8 cellular contexts compared by ENCODE assay signal in genomic region chr12:120368789-120369475, GRCh38. TPM values are rescaled to one million over a fixed set of nuclear protein-coding genes. Genes with fewer than 3 reads are reported as not detected.
A peak's percentile ranks its signal among the peaks of the same experiment; 100 is the strongest.
DNase-seq lines count a peak whose midpoint lies in the region; ATAC-seq and TF ChIP-seq lines count a peak whose summit lies in the region.

MSI1 (minus strand) TSS chr12:120369164; CDS start chr12:120369091, 73 bp downstream.

- peak within 1 kb of the TSS; percentile 56 for H3K4me3 Mint-ChIP-seq in activated naive CD8-positive, alpha-beta T cell treated with anti-CD3 and anti-CD28 coated beads, Interleukin-2, amount 10 ng/mL, durations not matched to agents 7 days and 5 days

- H3K27me3 Mint-ChIP-seq in activated naive CD8-positive, alpha-beta T cell treated with anti-CD3 and anti-CD28 coated beads, Interleukin-2, amount 10 ng/mL, durations not matched to agents 7 days and 5 days, result peaks cover 71% of the 10 kb centered on the region

- H3K27ac Mint-ChIP-seq in activated naive CD8-positive, alpha-beta T cell treated with anti-CD3 and anti-CD28 coated beads, Interleukin-2, amount 10 ng/mL, durations not matched to agents 7 days and 5 days, result no peak within 1 kb of the TSS

- no peak for TF ChIP-seq POLR2A in stomach (IDR thresholded peaks at IDR 0.05)

- H3K4me1 Mint-ChIP-seq in activated naive CD8-positive, alpha-beta T cell treated with anti-CD3 and anti-CD28 coated beads, Interleukin-2, amount 10 ng/mL, durations not matched to agents 7 days and 5 days, result no peaks in the 10 kb centered on the region

- DNase-seq in NCI-H748 (lab: John Stamatoyannopoulos, UW; ENCODE audit: unreplicated experiment) (peak; percentile 58), NCI-H748 treated with DMSO at 0.1 percent for 48 hours (lab: John Stamatoyannopoulos, UW) (no peak), islet precursor cell (peak; percentile 76), stomach (no peak), NCI-H2029 treated with DMSO at 0.1 percent for 48 hours (lab: John Stamatoyannopoulos, UW) (no peak)
- peak; percentile 45 for DNase-seq in activated naive CD8-positive, alpha-beta T cell treated with anti-CD3 and anti-CD28 coated beads, Interleukin-2, amount 10 ng/mL, durations not matched to agents 7 days and 5 days

- H3K9me3 Mint-ChIP-seq in activated naive CD8-positive, alpha-beta T cell treated with anti-CD3 and anti-CD28 coated beads, Interleukin-2, amount 10 ng/mL, durations not matched to agents 7 days and 5 days, result no peaks in the 10 kb centered on the region

- POLR2A ChIA-PET in activated naive CD8-positive, alpha-beta T cell treated with anti-CD3 and anti-CD28 coated beads, Interleukin-2, amount 10 ng/mL, durations not matched to agents 7 days and 5 days (lab: Charles Lee), result no interaction called here

- peaks cover 7 to 73% (median 30%) of the 10 kb centered on the region in 3 donors for H3K27me3 ChIP-seq in stomach

- 0 to 1% (median 0%) methylated on average over 14 to 104 of the region's 108 CpGs for WGBS in stomach, 5 donors

- TF ChIP-seq CTCF in stomach (IDR thresholded peaks at IDR 0.05), result no peak

- H3K4me3 ChIP-seq in stomach, result peak within 1 kb of the TSS; percentile 63 to 73 (median 68)

- peaks cover 41 to 59% (median 52%) of the 10 kb centered on the region in 4 donors for H3K4me1 ChIP-seq in stomach

- ATAC-seq in activated naive CD8-positive, alpha-beta T cell treated with anti-CD3 and anti-CD28 coated beads, Interleukin-2, amount 10 ng/mL, durations not matched to agents 7 days and 5 days (ENCODE audit: low read depth), result peak; percentile 28
- ATAC-seq in HG03095 (IDR thresholded peaks at IDR 0.05; ENCODE audit: unreplicated experiment) (no peak), GM19351 (IDR thresholded peaks at IDR 0.05; ENCODE audit: unreplicated experiment) (no peak)

- TF ChIP-seq EP300 in stomach (IDR thresholded peaks at IDR 0.05), result no peak

- intact Hi-C loops in stomach (cut with DNase I; ENCODE audit: low total_unique reads), result no loop called here

- no peaks in the 10 kb centered on the region for H3K36me3 ChIP-seq in stomach

- peak within 1 kb of the TSS; percentile 66 to 80 (median 77) for H3K27ac ChIP-seq in stomach

- H3K9me3 ChIP-seq in stomach, result no peaks in the 10 kb centered on the region

- no peaks in the 10 kb centered on the region for H3K36me3 Mint-ChIP-seq in activated naive CD8-positive, alpha-beta T cell treated with anti-CD3 and anti-CD28 coated beads, Interleukin-2, amount 10 ng/mL, durations not matched to agents 7 days and 5 days

RNA-seq across cellular contexts. Expression of gene MSI1, which starts in this region (rescaled TPM):
- not detected for total RNA-seq in activated naive CD8-positive, alpha-beta T cell treated with anti-CD3 and anti-CD28 coated beads, Interleukin-2, amount 10 ng/mL, durations not matched to agents 7 days and 5 days
- total RNA-seq in stomach, result 1 to 10 TPM in 1 of 5 donors, under 1 TPM in 2, not detected in 2; 0.58 to 7.1 (median 0.92) TPM
- polyA plus RNA-seq in stomach, result 1 to 10 TPM in 2 of 3 donors, under 1 TPM in 1; 0.95 to 3.1 (median 2.3) TPM

Comparison
In these comparisons a context has a peak if more than half of its experiments do, and no peak if none do; other contexts are left out.
1. DNase-seq: peak in NCI-H748 (single experiment) and islet precursor cell (single experiment); none in NCI-H748 treated with DMSO at 0.1 percent for 48 hours (single experiment), stomach (single experiment) and NCI-H2029 treated with DMSO at 0.1 percent for 48 hours (single experiment).
2. Peak in DNase-seq and ATAC-seq in activated naive CD8-positive, alpha-beta T cell treated with anti-CD3 and anti-CD28 coated beads, Interleukin-2, amount 10 ng/mL, durations not matched to agents 7 days and 5 days; RNA of the gene not detected or under 1 TPM.